ENCODE assay signal across 11 cellular contexts in the genomic region with DNA sequence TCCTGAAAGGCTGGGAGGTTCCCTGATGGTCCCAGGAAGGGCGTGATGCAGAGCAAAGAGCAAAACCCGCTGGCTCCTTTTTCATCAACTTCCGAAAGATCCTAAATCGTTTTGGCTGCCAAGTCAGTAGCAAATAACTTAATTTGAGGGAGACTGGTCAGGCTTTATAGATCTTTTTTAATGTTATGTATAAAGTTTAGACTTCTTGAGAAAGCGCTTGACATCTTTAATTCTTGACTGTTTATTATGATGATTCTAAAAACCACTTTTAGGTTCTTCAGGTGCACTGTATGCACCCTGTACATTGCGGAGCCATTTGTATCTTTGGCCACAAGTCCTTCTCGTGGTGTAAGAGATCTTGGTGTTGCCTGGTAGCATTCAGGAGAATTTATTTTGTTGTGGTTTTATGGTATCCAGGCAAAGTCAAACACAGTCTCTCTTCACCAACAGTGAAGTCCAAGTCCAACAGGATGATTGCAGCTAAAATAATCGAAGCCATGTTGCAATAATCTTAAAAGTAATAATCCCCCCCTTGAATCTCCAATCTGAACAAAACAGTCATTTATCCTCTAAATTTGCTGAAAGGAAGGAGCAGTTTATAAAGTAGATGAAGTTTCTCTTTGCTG. TPM values are rescaled to one million over a fixed set of nuclear protein-coding genes. Genes with fewer than 3 reads are reported as not detected.
A peak's percentile ranks its signal among the peaks of the same experiment; 100 is the strongest.
DNase-seq lines count a peak whose midpoint lies in the region; ATAC-seq and TF ChIP-seq lines count a peak whose summit lies in the region.
"Had no signal": no experiment of that assay in that cellular context is flagged by ENCODE, and none has a peak within 500 bp of the region (broad histone marks: within the 10 kb centered on the region; RNA-seq: fewer than 3 reads in every experiment).

No MANE protein-coding gene starts in this region.

- peaks cover 0 to 5% (median 0%) of the 10 kb centered on the region in 7 donors for H3K9me3 Mint-ChIP-seq in CD14-positive monocyte
- no peaks in the 10 kb centered on the region for H3K9me3 Mint-ChIP-seq in activated CD4-positive, alpha-beta T cell treated with anti-CD3 and anti-CD28 coated beads, Interleukin-2, amount 10 ng/mL, durations not matched to agents 24 days and 14 days
- H3K9me3 Mint-ChIP-seq: stimulated activated naive CD8-positive, alpha-beta T cell treated with anti-CD3 and anti-CD28 coated beads, Interleukin-15, Interleukin-2, amounts not matched to agents 100 ng/mL and 50 ng/mL, for 24 hours had no signal

- H3K27ac ChIP-seq in SK-N-MC (no peak overlapping the region), neutrophil (peak overlapping the region; percentile 88)

- H3K36me3 ChIP-seq in SK-N-MC (ENCODE audit: insufficient read depth, low read length) (no peaks in the 10 kb centered on the region), neutrophil (no peaks in the 10 kb centered on the region)

- H3K9ac ChIP-seq in SK-N-MC (ENCODE audit: insufficient read length) = no peak overlapping the region

- peak overlapping the region in 1 of 7 donors; percentile 45 for H3K27ac Mint-ChIP-seq in CD14-positive monocyte
- no peak overlapping the region for H3K27ac Mint-ChIP-seq in activated CD4-positive, alpha-beta T cell treated with anti-CD3 and anti-CD28 coated beads, Interleukin-2, amount 10 ng/mL, durations not matched to agents 24 days and 14 days
- H3K27ac Mint-ChIP-seq: stimulated activated naive CD8-positive, alpha-beta T cell treated with anti-CD3 and anti-CD28 coated beads, Interleukin-15, Interleukin-2, amounts not matched to agents 100 ng/mL and 50 ng/mL, for 24 hours had no signal

- H3K27me3 ChIP-seq in neutrophil = no peaks in the 10 kb centered on the region

- H3K27me3 Mint-ChIP-seq in CD14-positive monocyte (ENCODE audit: low read depth in 3 of 3) = peaks cover 30 to 42% (median 32%) of the 10 kb centered on the region in 3 donors
- peaks cover 41% of the 10 kb centered on the region for H3K27me3 Mint-ChIP-seq in activated CD4-positive, alpha-beta T cell treated with anti-CD3 and anti-CD28 coated beads, Interleukin-2, amount 10 ng/mL, durations not matched to agents 24 days and 14 days

- TF ChIP-seq CTCF in CD14-positive monocyte (IDR thresholded peaks at IDR 0.05) = no peak
- TF ChIP-seq CTCF in fibroblast of pulmonary artery (IDR thresholded peaks at IDR 0.05; ENCODE audit: low read length, missing control alignments) = no peak
- no peak for TF ChIP-seq CTCF in neutrophil (IDR thresholded peaks at IDR 0.05)

- H3K4me3 ChIP-seq in SK-N-MC = peak overlapping the region; percentile 79
- peak overlapping the region; percentile 63 for H3K4me3 ChIP-seq in fibroblast of pulmonary artery (replicated peaks; ENCODE audit: low read depth, low read length)
- peak overlapping the region; percentile 86 to 98 for H3K4me3 ChIP-seq in neutrophil (ENCODE audit: low read depth in 1 of 2, low read length in 1 of 2)

- H3K4me3 Mint-ChIP-seq in CD14-positive monocyte = peak overlapping the region; percentile 96 to 99
- no peak overlapping the region for H3K4me3 Mint-ChIP-seq in activated CD4-positive, alpha-beta T cell treated with anti-CD3 and anti-CD28 coated beads, Interleukin-2, amount 10 ng/mL, durations not matched to agents 24 days and 14 days
- H3K4me3 Mint-ChIP-seq: stimulated activated naive CD8-positive, alpha-beta T cell treated with anti-CD3 and anti-CD28 coated beads, Interleukin-15, Interleukin-2, amounts not matched to agents 100 ng/mL and 50 ng/mL, for 24 hours had no signal

- no peaks in the 10 kb centered on the region for H3K9me3 ChIP-seq in SK-N-MC (ENCODE audit: low read depth, low read length)
- no peaks in the 10 kb centered on the region for H3K9me3 ChIP-seq in neutrophil

- intact Hi-C loops in CD14-positive monocyte (cut with micrococcal nuclease) = loop anchor here in 1 of 2 donors (10.0 kb wide), 1 partner anchor 83 kb away; no protein-coding TSS in a partner anchor
- intact Hi-C loops in activated CD4-positive, alpha-beta T cell treated with anti-CD3 and anti-CD28 coated beads, Interleukin-2, amount 10 ng/mL, durations not matched to agents 24 days and 14 days (cut with micrococcal nuclease) = no loop called here

- DNase-seq in CD14-positive monocyte (ENCODE audit: low spot score) = no peak
- no peak for DNase-seq in SK-N-MC (ENCODE audit: low read depth, low spot score)
- peak; percentile 7 for DNase-seq in fibroblast of pulmonary artery (ENCODE audit: low read depth)
- DNase-seq in activated CD4-positive, alpha-beta T cell treated with anti-CD3 and anti-CD28 coated beads, Interleukin-2, amount 10 ng/mL, durations not matched to agents 24 days and 14 days = no peak
- DNase-seq in inferior parietal cortex (ENCODE audit: extremely low spot score) = no peak
- DNase-seq in stimulated activated CD4-positive, alpha-beta T cell treated with anti-CD3 and anti-CD28 coated beads, Interleukin-4, amount 100 ng/mL, for 24 hours = no peak
- DNase-seq: GF-D8, NCI-H2171 treated with DMSO at 0.1 percent for 48 hours had no signal

- no peak for ATAC-seq in GM18868 (IDR thresholded peaks at IDR 0.05; ENCODE audit: unreplicated experiment)

- H3K4me1 Mint-ChIP-seq in CD14-positive monocyte = peaks cover 53% of the 10 kb centered on the region
- H3K4me1 Mint-ChIP-seq in activated CD4-positive, alpha-beta T cell treated with anti-CD3 and anti-CD28 coated beads, Interleukin-2, amount 10 ng/mL, durations not matched to agents 24 days and 14 days = peaks cover 7% of the 10 kb centered on the region

- H3K4me1 ChIP-seq in neutrophil (ENCODE audit: control insufficient read depth in 1 of 2, insufficient read depth in 1 of 2, low read depth in 1 of 2, low read length in 1 of 2) = peaks cover 76 to 81% of the 10 kb centered on the region in 2 experiments

- H3K36me3 Mint-ChIP-seq in CD14-positive monocyte = peaks cover 0 to 14% of the 10 kb centered on the region in 2 donors
- H3K36me3 Mint-ChIP-seq in activated CD4-positive, alpha-beta T cell treated with anti-CD3 and anti-CD28 coated beads, Interleukin-2, amount 10 ng/mL, durations not matched to agents 24 days and 14 days (ENCODE audit: low read depth) = no peaks in the 10 kb centered on the region

RNA-seq across cellular contexts. Expression of gene SYNE1, which starts 0.4 kb away (rescaled TPM):
- 1 to 10 TPM; 3.7 to 8.1 TPM for polyA plus RNA-seq in CD14-positive monocyte
- 10.0 and 14.9 TPM in 2 replicates for total RNA-seq in activated CD4-positive, alpha-beta T cell treated with anti-CD3 and anti-CD28 coated beads, Interleukin-2, amount 10 ng/mL, durations not matched to agents 24 days and 14 days
